Comparison of ENCODE assay signal across 30 cellular contexts in the genomic region with DNA sequence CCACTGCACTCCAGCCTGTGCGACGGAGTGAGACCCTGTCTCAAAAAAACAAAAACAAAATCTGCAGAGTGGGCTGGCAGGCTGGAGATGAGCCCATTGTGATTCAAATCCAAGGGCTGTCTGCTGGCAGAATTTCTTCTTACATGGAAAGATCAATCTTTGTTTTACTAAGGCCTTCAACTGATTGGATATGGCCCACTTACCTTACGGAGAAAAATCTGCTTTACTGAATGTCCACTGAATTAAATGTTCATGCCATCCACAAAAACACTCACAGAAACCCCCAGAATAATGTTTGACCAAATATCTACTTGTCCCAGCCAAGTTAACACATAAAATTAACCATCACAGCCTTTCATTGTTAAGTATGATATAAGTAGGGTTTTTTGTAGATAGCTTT. TPM values are rescaled to one million over a fixed set of nuclear protein-coding genes. Genes with fewer than 3 reads are reported as not detected.
DNase-seq lines count a peak whose midpoint lies in the region; ATAC-seq, FAIRE-seq and TF ChIP-seq lines count a peak whose summit lies in the region.
"Had no signal": no experiment of that assay in that cellular context is flagged by ENCODE, and none has a peak within 500 bp of the region (broad histone marks: within the 10 kb centered on the region; RNA-seq: fewer than 3 reads in every experiment).

No MANE protein-coding gene starts in this region.

- DNase-seq in K562 (ENCODE audit: extremely low read depth in 1 of 4, low spot score in 3 of 4) (no peak), NCI-H226 (no peak), GM20000 (ENCODE audit: low spot score) (no peak)
- DNase-seq: 8988T; ACHN; AML-193; BE2C; C1 segment of cervical spinal cord; Caco-2; Calu3; CD4-positive, alpha-beta memory T cell; CD4-positive, alpha-beta T cell; CD4-positive, CD25-positive, alpha-beta regulatory T cell; CD8-positive, alpha-beta memory T cell; CD8-positive, alpha-beta T cell; COR-L47; DMS 273 treated with DMSO at 0.1 percent for 48 hours; DMS153; DMS53; DMS79; DMS79 treated with DMSO at 0.1 percent for 48 hours; DND-41; EL had no signal

- no peak overlapping the region for H2AFZ ChIP-seq in K562 (ENCODE audit: low read depth, low read length)

- H3K36me3 ChIP-seq in HEK293 (ENCODE audit: control insufficient read depth in 2 of 2, insufficient read depth in 1 of 2, low read length in 2 of 2) (no peaks in the 10 kb centered on the region), K562 (ENCODE audit: control insufficient read depth, insufficient read depth, low read length) (no peaks in the 10 kb centered on the region)
- H3K36me3 ChIP-seq: BE2C; BLaER1; BLaER1 treated with 17β-estradiol and CSF1 and Interleukin-3, amounts not matched to agents 10 nM and 100 nM had no signal

- no peak for TF ChIP-seq CTCF in HEK293 (tag by site-specific recombination; IDR thresholded peaks at IDR 0.05)
- no peak for TF ChIP-seq CTCF in K562 (IDR thresholded peaks at IDR 0.05 in 2 of 3, conservative IDR thresholded peaks at IDR 0.05 in 1 of 3; ENCODE audit: insufficient read depth in 2 of 3, low read depth in 1 of 3, low read length in 3 of 3)
- TF ChIP-seq CTCF in GM20000 (IDR thresholded peaks at IDR 0.05; ENCODE audit: extremely low read depth, missing control alignments): no peak

- no TSS peak for BruUV-seq in K562 (replicated peaks; lab: Mats Ljungman, UMichigan)

- H3K27ac ChIP-seq in HEK293 (ENCODE audit: extremely low read depth, low read depth, low read length): no peak overlapping the region
- H3K27ac ChIP-seq in K562 (ENCODE audit: extremely low read depth, low read depth, low read length): no peak overlapping the region
- H3K27ac ChIP-seq: 22Rv1; A549; BLaER1; BLaER1 treated with 17β-estradiol and CSF1 and Interleukin-3, amounts not matched to agents 10 nM and 100 nM; C4-2B had no signal

- in situ Hi-C loops in K562 (cut with MboI): no loop called here

- intact Hi-C loops in K562 (cut with micrococcal nuclease): no loop called here

- H3K27me3 ChIP-seq in K562 (ENCODE audit: control insufficient read depth in 2 of 2, insufficient read depth in 2 of 2, low read length in 2 of 2): no peaks in the 10 kb centered on the region; a peak in 1 of 5 replicates
- H3K27me3 ChIP-seq: BE2C; BLaER1; BLaER1 treated with 17β-estradiol and CSF1 and Interleukin-3, amounts not matched to agents 10 nM and 100 nM had no signal

- no peaks in the 10 kb centered on the region for H3K9me3 ChIP-seq in HEK293 (ENCODE audit: control insufficient read depth, insufficient read depth, low read depth, low read length)
- no peaks in the 10 kb centered on the region for H3K9me3 ChIP-seq in K562 (replicated peaks; ENCODE audit: control insufficient read depth, insufficient read depth, low read depth, low read length)
- H3K9me3 ChIP-seq: A549; BE2C; BLaER1; BLaER1 treated with 17β-estradiol and CSF1 and Interleukin-3, amounts not matched to agents 10 nM and 100 nM; Caco-2 had no signal

- CTCF ChIA-PET in HEK293 (lab: Yijun Ruan, JAX): interaction anchor here (0.9 kb wide), 1 partner anchor 309 kb away, joined by 4 read pairs; no protein-coding TSS in a partner anchor
- CTCF ChIA-PET in K562 (lab: Yijun Ruan, JAX; ENCODE audit: low intra/inter-chr PET ratio): interaction anchor here (0.6 kb wide), 1 partner anchor 217 kb away, joined by 6 read pairs; no protein-coding TSS in a partner anchor

- H3K4me2 ChIP-seq in K562 (ENCODE audit: insufficient read depth, low read length): no peak overlapping the region
- H3K4me2 ChIP-seq: A549; BLaER1; BLaER1 treated with 17β-estradiol and CSF1 and Interleukin-3, amounts not matched to agents 10 nM and 100 nM had no signal

- no peak overlapping the region for H3K9ac ChIP-seq in K562 (ENCODE audit: insufficient read depth in 1 of 2, low read depth in 2 of 2, low read length in 2 of 2)
- H3K9ac ChIP-seq: BLaER1; BLaER1 treated with 17β-estradiol and CSF1 and Interleukin-3, amounts not matched to agents 10 nM and 100 nM had no signal

- FAIRE-seq in K562 (lab: Jason Lieb, UNC): no peak
- FAIRE-seq: A549, D721Med had no signal

- TF ChIP-seq EP300 in K562 (IDR thresholded peaks at IDR 0.05; ENCODE audit: low read length): no peak

- no peaks in the 10 kb centered on the region for H3K9me1 ChIP-seq in K562 (ENCODE audit: control insufficient read depth, insufficient read depth, low read length)

- ATAC-seq in K562: no peak
- ATAC-seq: A549; CD8-positive, alpha-beta T cell had no signal

- no peaks in the 10 kb centered on the region for H3K79me2 ChIP-seq in K562 (ENCODE audit: control insufficient read depth, insufficient read depth, low read length)

- POLR2A ChIA-PET in HEK293 (lab: Yijun Ruan, JAX) (no interaction called here), K562 (lab: Yijun Ruan, JAX) (no interaction called here)

- WGBS in K562 (ENCODE audit: insufficient coverage, low coverage, missing lambda C conversion rate): 7% methylated on average over 3 of the region's 3 CpGs

- no peak overlapping the region for H3K4me3 ChIP-seq in HEK293 (ENCODE audit: low read depth, low read length)
- H3K4me3 ChIP-seq in K562: no peak overlapping the region
- H3K4me3 ChIP-seq: A549; BLaER1; BLaER1 treated with 17β-estradiol and CSF1 and Interleukin-3, amounts not matched to agents 10 nM and 100 nM had no signal

- TF ChIP-seq POLR2A in K562 (conservative IDR thresholded peaks at IDR 0.05): no peak

- no peaks in the 10 kb centered on the region for H4K20me1 ChIP-seq in K562 (replicated peaks; ENCODE audit: control insufficient read depth, insufficient read depth, low read length)
- H4K20me1 ChIP-seq: BLaER1; BLaER1 treated with 17β-estradiol and CSF1 and Interleukin-3, amounts not matched to agents 10 nM and 100 nM had no signal

- no peak for TF ChIP-seq RAD21 in K562 (CRISPR knock-in tag; conservative IDR thresholded peaks at IDR 0.05 in 1 of 2, IDR thresholded peaks at IDR 0.05 in 1 of 2)

- H3K4me1 ChIP-seq in HEK293 (ENCODE audit: control insufficient read depth, insufficient read depth, low read length) (no peaks in the 10 kb centered on the region), K562 (replicated peaks in 1 of 2; ENCODE audit: control insufficient read depth in 2 of 2, insufficient read depth in 2 of 2, low read length in 2 of 2) (no peaks in the 10 kb centered on the region)
- H3K4me1 ChIP-seq: BE2C; BLaER1; BLaER1 treated with 17β-estradiol and CSF1 and Interleukin-3, amounts not matched to agents 10 nM and 100 nM; Caco-2 had no signal

TF ChIP-seq in HEK293, 187 proteins besides CTCF, POLR2A, EP300 and RAD21 (continues in another document):
- TF ChIP-seq ZNF239 (tag by site-specific recombination; IDR thresholded peaks at IDR 0.05) (no peak), ZNF10 (tag by site-specific recombination; IDR thresholded peaks at IDR 0.05) (peak; percentile 79; the same call in 1 of the 2 replicates), ZNF707 (tag by site-specific recombination; IDR thresholded peaks at IDR 0.05) (no peak), ZNF112 (tag by site-specific recombination; IDR thresholded peaks at IDR 0.05) (no peak)
- TF ChIP-seq, protein P1, sequence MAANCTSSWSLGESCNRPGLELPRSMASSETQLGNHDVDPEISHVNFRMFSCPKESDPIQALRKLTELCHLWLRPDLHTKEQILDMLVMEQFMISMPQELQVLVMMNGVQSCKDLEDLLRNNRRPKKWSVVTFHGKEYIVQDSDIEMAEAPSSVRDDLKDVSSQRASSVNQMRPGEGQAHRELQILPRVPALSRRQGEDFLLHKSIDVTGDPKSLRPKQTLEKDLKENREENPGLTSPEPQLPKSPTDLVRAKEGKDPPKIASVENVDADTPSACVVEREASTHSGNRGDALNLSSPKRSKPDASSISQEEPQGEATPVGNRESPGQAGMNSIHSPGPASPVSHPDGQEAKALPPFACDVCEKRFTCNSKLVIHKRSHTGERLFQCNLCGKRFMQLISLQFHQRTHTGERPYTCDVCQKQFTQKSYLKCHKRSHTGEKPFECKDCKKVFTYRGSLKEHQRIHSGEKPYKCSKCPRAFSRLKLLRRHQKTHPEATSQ (tag by site-specific recombination; IDR thresholded peaks at IDR 0.05): no peak

TF ChIP-seq in K562, 482 proteins besides CTCF, POLR2A, EP300 and RAD21 (continues in another document):
- TF ChIP-seq ZNF134 (CRISPR knock-in tag; conservative IDR thresholded peaks at IDR 0.05): peak; percentile 80

RNA-seq across cellular contexts. Expression of a gene that starts 8.3 kb away (rescaled TPM):
- total RNA-seq in K562 (2011; cell fraction: chromatin; rRNA removed; ENCODE audit: low replicate concordance): 0.44 and 2.0 TPM in 2 replicates
- 0.26 and 0.50 TPM in 2 replicates for total RNA-seq in K562 (2011; cell fraction: nucleolus; rRNA removed)
- total RNA-seq in K562 (2011; cell fraction: nucleoplasm; rRNA removed): 0.22 and 0.31 TPM in 2 replicates
- total RNA-seq in K562 (2014; rRNA removed) (0.20 TPM in 1 of 2 replicates, not detected in the other), K562 (2014; rRNA removed; fragmentation: Illumina TruSeq; extraction: Trizol) (0.25 and 0.54 TPM in 2 replicates), K562 (2015; rRNA removed; fragmentation: Illumina TruSeq; extraction: Trizol) (0.19 and 0.22 TPM in 2 replicates), K562 (2021) (0.27 TPM in 2 replicates)
- polyA plus RNA-seq in K562 (2011; rRNA removed) (0.18 and 0.21 TPM in 2 replicates), K562 (2014; fragmentation: Illumina TruSeq; extraction: Trizol) (0.22 and 0.43 TPM in 2 replicates), K562 (2014; fragmentation: Nextera tagmentation; extraction: Ambion mirVana) (under 1 TPM; 0.15 to 0.49 TPM), K562 (2014; rRNA removed) (0.16 and 0.22 TPM in 2 replicates)
- polyA plus RNA-seq in K562 (2011; cell fraction: cytosol; rRNA removed): 0.04 and 0.09 TPM in 2 replicates
- polyA plus RNA-seq in K562 (2011; cell fraction: nucleus; rRNA removed): 0.20 and 0.58 TPM in 2 replicates
- 0.14 and 0.21 TPM in 2 replicates for polyA plus RNA-seq in K562 (2012)
- 0.14 and 0.48 TPM in 2 replicates for polyA minus RNA-seq in K562 (2011; rRNA and poly(A)+ RNA removed)
- 0.36 and 0.48 TPM in 2 replicates for polyA minus RNA-seq in K562 (2011; cell fraction: cytosol; rRNA and poly(A)+ RNA removed)
- 0.13 and 0.33 TPM in 2 replicates for polyA minus RNA-seq in K562 (2011; cell fraction: nucleus; rRNA and poly(A)+ RNA removed)
